1 cellular context compared by ENCODE assay signal in genomic region chr15:57665187-57665586, GRCh38.
TF ChIP-seq lines count a peak whose summit lies in the region.

No MANE protein-coding gene starts in this region.

TF ChIP-seq in HepG2, 621 proteins besides CTCF, POLR2A, EP300 and RAD21:
- TF ChIP-seq POLR2G (IDR thresholded peaks at IDR 0.05; ENCODE audit: low read depth, low read length) (no peak), KLF16 (CRISPR knock-in tag; IDR thresholded peaks at IDR 0.05) (no peak), HHEX (CRISPR knock-in tag; IDR thresholded peaks at IDR 0.05) (no peak), ATF7 (IDR thresholded peaks at IDR 0.05) (peak; percentile 61; the same call in 1 of the 2 replicates), ATF7 (CRISPR knock-in tag; IDR thresholded peaks at IDR 0.05) (no peak)
- TF ChIP-seq, protein P1, sequence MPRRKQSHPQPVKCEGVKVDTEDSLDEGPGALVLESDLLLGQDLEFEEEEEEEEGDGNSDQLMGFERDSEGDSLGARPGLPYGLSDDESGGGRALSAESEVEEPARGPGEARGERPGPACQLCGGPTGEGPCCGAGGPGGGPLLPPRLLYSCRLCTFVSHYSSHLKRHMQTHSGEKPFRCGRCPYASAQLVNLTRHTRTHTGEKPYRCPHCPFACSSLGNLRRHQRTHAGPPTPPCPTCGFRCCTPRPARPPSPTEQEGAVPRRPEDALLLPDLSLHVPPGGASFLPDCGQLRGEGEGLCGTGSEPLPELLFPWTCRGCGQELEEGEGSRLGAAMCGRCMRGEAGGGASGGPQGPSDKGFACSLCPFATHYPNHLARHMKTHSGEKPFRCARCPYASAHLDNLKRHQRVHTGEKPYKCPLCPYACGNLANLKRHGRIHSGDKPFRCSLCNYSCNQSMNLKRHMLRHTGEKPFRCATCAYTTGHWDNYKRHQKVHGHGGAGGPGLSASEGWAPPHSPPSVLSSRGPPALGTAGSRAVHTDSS (CRISPR knock-in tag; conservative IDR thresholded peaks at IDR 0.05), result no peak
